ENCODE assay signal across 8 cellular contexts in genomic region chr2:206800501-206801416, GRCh38. TPM values are rescaled to one million over a fixed set of nuclear protein-coding genes. Genes with fewer than 3 reads are reported as not detected.
A peak's percentile ranks its signal among the peaks of the same experiment; 100 is the strongest.
DNase-seq lines count a peak whose midpoint lies in the region; FAIRE-seq and TF ChIP-seq lines count a peak whose summit lies in the region.

No MANE protein-coding gene starts in this region.

- no peaks in the 10 kb centered on the region for H3K9me3 ChIP-seq in astrocyte (ENCODE audit: insufficient read depth, low read depth, low read length)

- H3K79me2 ChIP-seq in astrocyte (ENCODE audit: insufficient read depth, low read length), result no peaks in the 10 kb centered on the region

- no peaks in the 10 kb centered on the region for H3K27me3 Mint-ChIP-seq in astrocyte (ENCODE audit: low read depth, unreplicated experiment)

- peak; percentile 45 for FAIRE-seq in astrocyte (lab: Jason Lieb, UNC)

- peaks cover 5% of the 10 kb centered on the region for H3K4me1 ChIP-seq in astrocyte (ENCODE audit: insufficient read depth, low read length)

- peaks cover 15% of the 10 kb centered on the region for H3K4me1 Mint-ChIP-seq in astrocyte (ENCODE audit: low read depth, unreplicated experiment)

- H3K4me2 ChIP-seq in astrocyte (ENCODE audit: low read length), result peak overlapping the region; percentile 58

- no peaks in the 10 kb centered on the region for H4K20me1 ChIP-seq in astrocyte (ENCODE audit: insufficient read depth, low read length)

- H3K9me3 Mint-ChIP-seq in astrocyte (ENCODE audit: unreplicated experiment), result no peaks in the 10 kb centered on the region

- H3K27ac Mint-ChIP-seq in astrocyte (ENCODE audit: unreplicated experiment), result no peak overlapping the region

- H3K9ac ChIP-seq in astrocyte (ENCODE audit: low read length), result peak overlapping the region; percentile 4

- H3K4me3 ChIP-seq in astrocyte (ENCODE audit: insufficient read depth, low read depth, low read length) (no peak overlapping the region), retinal pigment epithelial cell (ENCODE audit: low read length) (no peak overlapping the region)

- H3K36me3 ChIP-seq in astrocyte (ENCODE audit: insufficient read depth, low read length), result no peaks in the 10 kb centered on the region

- peaks cover 1% of the 10 kb centered on the region for H3K36me3 Mint-ChIP-seq in astrocyte (ENCODE audit: low read depth, unreplicated experiment)

- no peaks in the 10 kb centered on the region for H3K27me3 ChIP-seq in astrocyte (ENCODE audit: insufficient read depth, low read length)

- TF ChIP-seq CTCF in astrocyte (IDR thresholded peaks at IDR 0.05; ENCODE audit: insufficient read depth, low read depth, low read length) (peak; percentile 79), retinal pigment epithelial cell (conservative IDR thresholded peaks at IDR 0.05; ENCODE audit: low read depth, low read length) (peak; percentile 73)

- DNase-seq in EH (ENCODE audit: low read depth) (peak; percentile 78), GOT3 (lab: John Stamatoyannopoulos, UW) (peak; percentile 8), NAMALWA (ENCODE audit: low spot score) (peak; percentile 65), SKM-1 (lab: John Stamatoyannopoulos, UW; ENCODE audit: unreplicated experiment) (peak; percentile 42), astrocyte (ENCODE audit: low read depth) (peak; percentile 51), hepatic stellate cell (ENCODE audit: low spot score) (peak; percentile 37), retinal pigment epithelial cell (ENCODE audit: low read depth) (no peak), 8988T (no peak)

- no peak overlapping the region for H3K4me3 Mint-ChIP-seq in astrocyte (ENCODE audit: unreplicated experiment)

- no peak overlapping the region for H2AFZ ChIP-seq in astrocyte (ENCODE audit: low read depth, low read length)

- H3K27ac ChIP-seq in astrocyte (ENCODE audit: low read depth, low read length), result no peak overlapping the region

RNA-seq across cellular contexts. Expression of gene FASTKD2, which starts 35.4 kb away (rescaled TPM):
- 20.8 and 21.7 TPM in 2 replicates for total RNA-seq in astrocyte

RNA-seq across cellular contexts. Expression of gene MDH1B, which starts 35.6 kb away (rescaled TPM):
- total RNA-seq in astrocyte, result 1.8 and 1.9 TPM in 2 replicates

Comparison
In these comparisons a context has a peak if more than half of its experiments do, and no peak if none do; other contexts are left out.
1. DNase-seq: peak in EH (single experiment), GOT3 (single experiment), NAMALWA (single experiment), SKM-1 (single experiment), astrocyte (single experiment) and hepatic stellate cell (single experiment); none in retinal pigment epithelial cell (single experiment) and 8988T (single experiment).